In genomic region chr1:179129702-179130473, GRCh38 we compare ENCODE assay signal across 8 cellular contexts. TPM values are rescaled to one million over a fixed set of nuclear protein-coding genes. Genes with fewer than 3 reads are reported as not detected.
DNase-seq lines count a peak whose midpoint lies in the region; ATAC-seq and TF ChIP-seq lines count a peak whose summit lies in the region.

No MANE protein-coding gene starts in this region.

- intact Hi-C loops in CD14-positive monocyte (cut with micrococcal nuclease) (loop anchor here (5.0 to 10.0 kb wide), 3 partner anchors 65 to 237 kb away; partner anchors contain the start of gene AXDND1 (in 2 of the 2)), colonic mucosa (cut with DNase I) (loop anchor here (10.0 kb wide), 1 partner anchor 175 kb away; no protein-coding TSS in a partner anchor), thyroid gland (cut with DNase I) (loop anchor here (10.0 kb wide), 1 partner anchor 65 kb away; no protein-coding TSS in a partner anchor)

- peak overlapping the region; percentile 26 to 93 (median 88) for H3K27ac Mint-ChIP-seq in CD14-positive monocyte
- peak overlapping the region; percentile 61 to 84 for H3K27ac Mint-ChIP-seq in natural killer cell treated with Interleukin-12 subunit alpha and Interleukin-12 subunit beta and Interleukin-15 and Interleukin-18, amount 100 ng/mL, for 72 hours

- H3K36me3 ChIP-seq in colonic mucosa, result no peaks in the 10 kb centered on the region
- H3K36me3 ChIP-seq in thyroid gland, result no peaks in the 10 kb centered on the region

- H3K9ac ChIP-seq in colonic mucosa (ENCODE audit: low read depth in 2 of 2, low read length in 2 of 2), result peak overlapping the region in 1 of 2 donors; percentile 19

- H3K27me3 ChIP-seq in colonic mucosa, result no peaks in the 10 kb centered on the region
- no peaks in the 10 kb centered on the region for H3K27me3 ChIP-seq in thyroid gland

- H3K4me3 Mint-ChIP-seq in CD14-positive monocyte, result peak overlapping the region; percentile 52 to 81
- peak overlapping the region; percentile 67 for H3K4me3 Mint-ChIP-seq in natural killer cell treated with Interleukin-12 subunit alpha and Interleukin-12 subunit beta and Interleukin-15 and Interleukin-18, amount 100 ng/mL, for 72 hours

- no peak overlapping the region for H3K4me3 ChIP-seq in colonic mucosa
- H3K4me3 ChIP-seq in thyroid gland (replicated peaks in 1 of 3), result no peak overlapping the region

- DNase-seq in CD14-positive monocyte (ENCODE audit: low spot score) (no peak), SKM-1 treated with dmso at 0.1 percent for 144 hours (lab: John Stamatoyannopoulos, UW; ENCODE audit: unreplicated experiment) (peak; percentile 69), colonic mucosa (no peak), NCI-H2081 (lab: John Stamatoyannopoulos, UW) (no peak), thyroid gland (no peak)
- DNase-seq in natural killer cell treated with Interleukin-12 subunit alpha and Interleukin-12 subunit beta and Interleukin-15 and Interleukin-18, amount 100 ng/mL, for 72 hours (ENCODE audit: low spot score), result no peak

- H3K4me1 ChIP-seq in colonic mucosa (no peaks in the 10 kb centered on the region), thyroid gland (peaks cover 4 to 20% of the 10 kb centered on the region in 2 donors)

- TF ChIP-seq POLR2A in thyroid gland (IDR thresholded peaks at IDR 0.05), result no peak

- WGBS in thyroid gland, 2 donors, result 82 to 91% methylated on average over 10 of the region's 10 CpGs

- no peak for TF ChIP-seq CTCF in CD14-positive monocyte (IDR thresholded peaks at IDR 0.05)
- TF ChIP-seq CTCF in colonic mucosa (IDR thresholded peaks at IDR 0.05), result no peak
- no peak for TF ChIP-seq CTCF in thyroid gland (IDR thresholded peaks at IDR 0.05)

- H3K27me3 Mint-ChIP-seq in CD14-positive monocyte (ENCODE audit: low read depth in 3 of 3), result peaks cover 0 to 1% (median 0%) of the 10 kb centered on the region in 3 donors
- H3K27me3 Mint-ChIP-seq in natural killer cell treated with Interleukin-12 subunit alpha and Interleukin-12 subunit beta and Interleukin-15 and Interleukin-18, amount 100 ng/mL, for 72 hours, result no peaks in the 10 kb centered on the region

- peaks cover 16% of the 10 kb centered on the region for H3K4me1 Mint-ChIP-seq in CD14-positive monocyte
- H3K4me1 Mint-ChIP-seq in natural killer cell treated with Interleukin-12 subunit alpha and Interleukin-12 subunit beta and Interleukin-15 and Interleukin-18, amount 100 ng/mL, for 72 hours (ENCODE audit: low read depth in 2 of 2), result peaks cover 9 to 12% of the 10 kb centered on the region in 2 donors

- peak; percentile 99 for ATAC-seq in GM19351 (IDR thresholded peaks at IDR 0.05; ENCODE audit: unreplicated experiment)
- peak; percentile 91 for ATAC-seq in HG03280 (IDR thresholded peaks at IDR 0.05; ENCODE audit: unreplicated experiment)
- peak; percentile 94 to 96 for ATAC-seq in natural killer cell treated with Interleukin-12 subunit alpha and Interleukin-12 subunit beta and Interleukin-15 and Interleukin-18, amount 100 ng/mL, for 72 hours

- H3K9me3 ChIP-seq in colonic mucosa (no peaks in the 10 kb centered on the region), thyroid gland (no peaks in the 10 kb centered on the region)

- peaks cover 11 to 16% of the 10 kb centered on the region in 2 donors for H3K36me3 Mint-ChIP-seq in CD14-positive monocyte
- no peaks in the 10 kb centered on the region for H3K36me3 Mint-ChIP-seq in natural killer cell treated with Interleukin-12 subunit alpha and Interleukin-12 subunit beta and Interleukin-15 and Interleukin-18, amount 100 ng/mL, for 72 hours

- H3K9me3 Mint-ChIP-seq in CD14-positive monocyte, result peaks cover 0 to 2% (median 0%) of the 10 kb centered on the region in 7 donors
- no peaks in the 10 kb centered on the region for H3K9me3 Mint-ChIP-seq in natural killer cell treated with Interleukin-12 subunit alpha and Interleukin-12 subunit beta and Interleukin-15 and Interleukin-18, amount 100 ng/mL, for 72 hours

- H3K27ac ChIP-seq in colonic mucosa (peak overlapping the region; percentile 32), thyroid gland (peak overlapping the region in 1 of 3 donors; percentile 10)

RNA-seq across cellular contexts. Expression of gene TOR3A, which starts 48.0 kb away (rescaled TPM):
- 10 to 100 TPM; 60.9 to 67.8 TPM for polyA plus RNA-seq in CD14-positive monocyte
- 10 to 100 TPM; 21.6 to 41.1 TPM for total RNA-seq in colonic mucosa
- 10 to 100 TPM; 36.4 to 63.1 TPM for total RNA-seq in natural killer cell treated with Interleukin-12 subunit alpha and Interleukin-12 subunit beta and Interleukin-15 and Interleukin-18, amount 100 ng/mL, for 72 hours
- 10 to 100 TPM; 30.0 to 57.4 (median 45.2) TPM for total RNA-seq in thyroid gland
